8 cellular contexts compared by ENCODE assay signal in genomic region chr4:1309261-1310010, GRCh38. TPM values are rescaled to one million over a fixed set of nuclear protein-coding genes. Genes with fewer than 3 reads are reported as not detected.
DNase-seq lines count a peak whose midpoint lies in the region; ATAC-seq, FAIRE-seq and TF ChIP-seq lines count a peak whose summit lies in the region.

No MANE protein-coding gene starts in this region.

- BruUV-seq in endothelial cell of umbilical vein (replicated peaks; lab: Mats Ljungman, UMichigan): no TSS peak

- DNase-seq in HUDEP-2 (lab: John Stamatoyannopoulos, UW; ENCODE audit: unreplicated experiment in 76 of 76): peak in 51 of 76 experiments; percentile 3 to 76 (median 36)
- DNase-seq in activated T-cell treated with anti-CD3 and anti-CD28 coated beads for 24 hours (ENCODE audit: low read depth): peak; percentile 48
- DNase-seq in endothelial cell of umbilical vein (ENCODE audit: low read depth, low spot score): peak; percentile 82
- peak; percentile 27 to 35 for DNase-seq in memory B cell (ENCODE audit: low spot score in 2 of 2)
- DNase-seq in stimulated activated CD4-positive, alpha-beta T cell treated with anti-CD3 and anti-CD28 coated beads, TNF-alpha, amount 100 ng/mL, for 24 hours (ENCODE audit: low read depth in 3 of 3): peak; percentile 24 to 60 (median 39)
- no peak for DNase-seq in NCI-H1694 treated with DMSO at 0.1 percent for 48 hours (lab: John Stamatoyannopoulos, UW)
- DNase-seq in NCI-H446 treated with DMSO at 0.1 percent for 48 hours (lab: John Stamatoyannopoulos, UW): no peak

- H3K27me3 ChIP-seq in endothelial cell of umbilical vein (ENCODE audit: control insufficient read depth in 2 of 2, insufficient read depth in 2 of 2, low read length in 2 of 2): no peaks in the 10 kb centered on the region

- no peak for TF ChIP-seq CTCF in endothelial cell of umbilical vein (IDR thresholded peaks at IDR 0.05; ENCODE audit: extremely low read depth in 1 of 2, insufficient read depth in 1 of 2, low read depth in 1 of 2, low read length in 2 of 2)

- peaks cover 6 to 15% of the 10 kb centered on the region in 2 experiments for H3K36me3 ChIP-seq in endothelial cell of umbilical vein (ENCODE audit: control insufficient read depth in 2 of 2, extremely low read depth in 1 of 2, insufficient read depth in 2 of 2, low read length in 2 of 2)

- H3K4me2 ChIP-seq in endothelial cell of umbilical vein (ENCODE audit: insufficient read depth, low read length): peak overlapping the region; percentile 31

- ATAC-seq in GM18517 (IDR thresholded peaks at IDR 0.05; ENCODE audit: unreplicated experiment) (peak; percentile 77), memory B cell (ENCODE audit: low read depth) (peak; percentile 86)

- no peaks in the 10 kb centered on the region for H3K9me3 ChIP-seq in endothelial cell of umbilical vein (replicated peaks; ENCODE audit: control insufficient read depth, insufficient read depth, low read length)

- H3K4me3 Mint-ChIP-seq in memory B cell: peak overlapping the region; percentile 75

- no peak for TF ChIP-seq POLR2A in endothelial cell of umbilical vein (IDR thresholded peaks at IDR 0.05; ENCODE audit: low read depth, low read length)

- CTCF ChIA-PET in endothelial cell of umbilical vein (lab: Charles Lee): interaction anchor here (1.0 to 1.4 kb wide), 5 partner anchors 9 to 19 kb away, joined by 3 to 5 read pairs (median 3); no protein-coding TSS in a partner anchor

- intact Hi-C loops in endothelial cell of umbilical vein (cut with micrococcal nuclease): loop anchor here (1.0 to 5.0 kb wide), 2 partner anchors 20 to 72 kb away; partner anchors contain the start of gene MAEA

- H3K36me3 Mint-ChIP-seq in memory B cell: peaks cover 27% of the 10 kb centered on the region

- peaks cover 44% of the 10 kb centered on the region for H3K4me1 Mint-ChIP-seq in memory B cell

- H3K4me1 ChIP-seq in endothelial cell of umbilical vein (ENCODE audit: control insufficient read depth, extremely low read depth, insufficient read depth, low read length): peaks cover 11% of the 10 kb centered on the region

- peaks cover 1% of the 10 kb centered on the region for H3K9me3 Mint-ChIP-seq in memory B cell

- dilution Hi-C loops in endothelial cell of umbilical vein (cut with MboI; ENCODE audit: extremely low pct_ligation_motif_present, low sequenced_read_pairs): no loop called here

- FAIRE-seq in endothelial cell of umbilical vein (lab: Jason Lieb, UNC): peak; percentile 52

- H3K79me2 ChIP-seq in endothelial cell of umbilical vein (ENCODE audit: control insufficient read depth, insufficient read depth, low read length): peaks cover 70% of the 10 kb centered on the region

- H3K9me1 ChIP-seq in endothelial cell of umbilical vein (replicated peaks; ENCODE audit: control insufficient read depth, extremely low read depth, insufficient read depth, low read length): no peaks in the 10 kb centered on the region

- H3K27me3 Mint-ChIP-seq in memory B cell: no peaks in the 10 kb centered on the region

- no peaks in the 10 kb centered on the region for H4K20me1 ChIP-seq in endothelial cell of umbilical vein (replicated peaks; ENCODE audit: control insufficient read depth, extremely low read depth, insufficient read depth, low read length)

- POLR2A ChIA-PET in endothelial cell of umbilical vein (lab: Charles Lee): no interaction called here

- H2AFZ ChIP-seq in endothelial cell of umbilical vein (ENCODE audit: low read depth, low read length): no peak overlapping the region

- peak overlapping the region in 1 of 3 experiments; percentile 42 for H3K4me3 ChIP-seq in endothelial cell of umbilical vein (replicated peaks in 1 of 3; ENCODE audit: insufficient read depth in 1 of 3, low read depth in 1 of 3, low read length in 3 of 3)

- H3K9ac ChIP-seq in endothelial cell of umbilical vein (replicated peaks; ENCODE audit: extremely low read depth, insufficient read depth, low read length): peak overlapping the region; percentile 24

- no peak overlapping the region for H3K27ac ChIP-seq in endothelial cell of umbilical vein (ENCODE audit: insufficient read depth, low read depth, low read length)

- peak overlapping the region; percentile 24 for H3K27ac Mint-ChIP-seq in memory B cell

TF ChIP-seq in endothelial cell of umbilical vein, 7 proteins besides CTCF, POLR2A, EP300 and RAD21:
- TF ChIP-seq POLR2AphosphoS5 (IDR thresholded peaks at IDR 0.05; ENCODE audit: insufficient read depth, low read depth, low read length) (no peak), MAX (IDR thresholded peaks at IDR 0.05; ENCODE audit: insufficient read depth, insufficient read length) (peak; percentile 59)
TF ChIP-seq in endothelial cell of umbilical vein: peak in this region for 1.

RNA-seq across cellular contexts. Expression of gene MAEA, which starts 19.7 kb away (rescaled TPM):
- 66.0 and 66.6 TPM in 2 replicates for total RNA-seq in endothelial cell of umbilical vein
- 108 and 116 TPM in 2 replicates for polyA plus RNA-seq in endothelial cell of umbilical vein
- 76.2 and 86.7 TPM in 2 replicates for polyA plus RNA-seq in endothelial cell of umbilical vein (2011; cell fraction: cytosol; rRNA removed)
- polyA plus RNA-seq in endothelial cell of umbilical vein (2011; cell fraction: nucleus; rRNA removed): 147 and 154 TPM in 2 replicates
- polyA plus RNA-seq in endothelial cell of umbilical vein (2012): 44.7 and 52.0 TPM in 2 replicates
- 59.6 and 76.9 TPM in 2 replicates for polyA minus RNA-seq in endothelial cell of umbilical vein
- 33.8 TPM for polyA minus RNA-seq in endothelial cell of umbilical vein (2011; cell fraction: cytosol; rRNA and poly(A)+ RNA removed)
- 40.5 and 65.3 TPM in 2 replicates for polyA minus RNA-seq in endothelial cell of umbilical vein (2011; cell fraction: nucleus; rRNA and poly(A)+ RNA removed)

RNA-seq across cellular contexts. Expression of gene UVSSA, which starts 37.6 kb away (rescaled TPM):
- 14.9 and 16.4 TPM in 2 replicates for total RNA-seq in endothelial cell of umbilical vein
- 7.1 and 8.1 TPM in 2 replicates for polyA plus RNA-seq in endothelial cell of umbilical vein
- 2.5 and 3.6 TPM in 2 replicates for polyA plus RNA-seq in endothelial cell of umbilical vein (2011; cell fraction: cytosol; rRNA removed)
- polyA plus RNA-seq in endothelial cell of umbilical vein (2011; cell fraction: nucleus; rRNA removed): 34.2 and 37.8 TPM in 2 replicates
- polyA plus RNA-seq in endothelial cell of umbilical vein (2012): 4.1 and 4.2 TPM in 2 replicates
- polyA minus RNA-seq in endothelial cell of umbilical vein: 7.7 and 7.9 TPM in 2 replicates
- polyA minus RNA-seq in endothelial cell of umbilical vein (2011; cell fraction: cytosol; rRNA and poly(A)+ RNA removed): 3.7 TPM
- 11.8 and 15.1 TPM in 2 replicates for polyA minus RNA-seq in endothelial cell of umbilical vein (2011; cell fraction: nucleus; rRNA and poly(A)+ RNA removed)

Comparison
In these comparisons a context has a peak if more than half of its experiments do, and no peak if none do; other contexts are left out.
1. DNase-seq: peak in HUDEP-2 (51 of 76), activated T-cell treated with anti-CD3 and anti-CD28 coated beads for 24 hours (single experiment), endothelial cell of umbilical vein (single experiment), memory B cell (2 of 2) and stimulated activated CD4-positive, alpha-beta T cell treated with anti-CD3 and anti-CD28 coated beads, TNF-alpha, amount 100 ng/mL, for 24 hours (3 of 3); none in NCI-H1694 treated with DMSO at 0.1 percent for 48 hours (single experiment) and NCI-H446 treated with DMSO at 0.1 percent for 48 hours (single experiment).